In the genomic region with DNA sequence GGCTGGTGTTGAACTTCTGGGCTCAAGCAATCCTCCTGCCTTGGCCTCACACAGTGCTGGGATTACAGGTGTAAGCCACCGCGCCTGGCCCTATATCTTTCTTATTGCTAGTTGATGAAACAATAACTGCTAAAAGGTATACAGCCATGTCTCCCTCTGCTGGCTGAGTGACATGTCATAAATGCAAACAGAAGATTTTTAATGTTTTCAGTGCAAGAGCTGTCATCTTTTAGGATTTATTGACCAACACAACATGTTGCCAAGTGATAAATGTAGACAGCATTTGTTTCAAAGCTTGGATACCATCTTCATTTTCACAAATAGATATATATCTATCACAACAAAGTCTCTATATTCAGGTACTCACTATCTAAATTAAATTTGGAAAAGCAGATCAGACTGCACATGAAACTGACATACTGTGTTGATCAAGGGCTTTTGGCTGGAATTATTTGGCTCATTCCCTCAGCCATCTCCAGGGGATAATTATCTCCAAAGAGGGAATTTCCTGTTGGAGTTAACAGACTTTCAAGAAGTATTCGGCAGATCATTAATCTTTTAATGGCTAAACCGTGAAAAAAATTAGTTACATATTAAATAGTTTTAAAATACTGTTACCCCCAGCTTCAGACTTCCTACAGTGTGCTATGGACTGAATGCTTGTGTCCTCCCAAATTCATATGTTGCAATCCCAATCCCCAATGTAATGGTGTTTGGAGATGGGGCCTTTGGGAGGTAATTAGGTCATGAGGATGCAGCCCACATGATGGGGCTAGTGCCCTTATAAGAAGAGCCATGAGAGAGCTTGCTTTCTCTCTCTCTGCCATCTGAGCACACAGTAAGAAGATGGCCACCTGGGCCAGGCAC, we compare ENCODE assay signal across 8 cellular contexts. TPM values are rescaled to one million over a fixed set of nuclear protein-coding genes. Genes with fewer than 3 reads are reported as not detected.
A peak's percentile ranks its signal among the peaks of the same experiment; 100 is the strongest.
DNase-seq lines count a peak whose midpoint lies in the region; ATAC-seq and TF ChIP-seq lines count a peak whose summit lies in the region.

No MANE protein-coding gene starts in this region.

- H3K27me3 ChIP-seq in mammary epithelial cell (ENCODE audit: insufficient read depth, low read length) (no peaks in the 10 kb centered on the region), left lung (no peaks in the 10 kb centered on the region)

- H3K4me3 ChIP-seq in LNCaP clone FGC (ENCODE audit: low read depth, low read length) = no peak overlapping the region
- H3K4me3 ChIP-seq in mammary epithelial cell (replicated peaks in 1 of 3; ENCODE audit: insufficient read depth in 1 of 3, low read depth in 2 of 3, low read length in 3 of 3) = no peak overlapping the region
- no peak overlapping the region for H3K4me3 ChIP-seq in left lung

- DNase-seq in activated CD4-positive, CD25-positive, alpha-beta regulatory T cell (lab: John Stamatoyannopoulos, UW) = peak; percentile 2 to 36 (median 7)
- DNase-seq in LNCaP clone FGC (ENCODE audit: low read depth) = peak; percentile 74
- peak in 33 of 34 experiments; percentile 20 to 66 (median 45) for DNase-seq in T-cell
- peak; percentile 39 for DNase-seq in mammary epithelial cell
- DNase-seq in left lung = no peak
- DNase-seq in stimulated activated naive CD8-positive, alpha-beta T cell treated with anti-CD3 and anti-CD28 coated beads, Interleukin-15, amount 100 ng/mL, for 72 hours = peak; percentile 20 to 24
- DNase-seq in GM19238 (ENCODE audit: insufficient read length, low spot score) = no peak

- intact Hi-C loops in mammary epithelial cell (cut with micrococcal nuclease) (loop anchor here (1.0 kb wide), 2 partner anchors 58 to 507 kb away; no protein-coding TSS in a partner anchor), left lung (cut with DNase I) (no loop called here)

- H3K9ac ChIP-seq in mammary epithelial cell (ENCODE audit: insufficient read depth, low read length) = no peak overlapping the region

- CTCF ChIA-PET in T-cell (lab: Charles Lee) (interaction anchor here (0.5 to 1.0 kb wide), 6 partner anchors 10 to 531 kb away, joined by 3 to 8 read pairs (median 4); no protein-coding TSS in a partner anchor), mammary epithelial cell (lab: Charles Lee; ENCODE audit: low non-redundant PET) (interaction anchor here (0.6 kb wide), 2 partner anchors 24 to 159 kb away, joined by 4 to 5 read pairs; no protein-coding TSS in a partner anchor)

- no peaks in the 10 kb centered on the region for H4K20me1 ChIP-seq in mammary epithelial cell (ENCODE audit: insufficient read depth, low read length)

- POLR2A ChIA-PET in T-cell (lab: Charles Lee) = no interaction called here

- in situ Hi-C loops in mammary epithelial cell (cut with MboI; ENCODE audit: low sequenced_read_pairs in 2 of 2) = no loop called here

- peak; percentile 86 for TF ChIP-seq CTCF in LNCaP clone FGC (IDR thresholded peaks at IDR 0.05; ENCODE audit: control insufficient read depth, extremely low read depth, insufficient read depth)
- TF ChIP-seq CTCF in mammary epithelial cell (conservative IDR thresholded peaks at IDR 0.05 in 1 of 2, IDR thresholded peaks at IDR 0.05 in 1 of 2; ENCODE audit: extremely low read depth in 1 of 2, insufficient read depth in 1 of 2, low read depth in 1 of 2, low read length in 2 of 2) = peak; percentile 57 to 66
- peak in 1 of 2 donors; percentile 24 for TF ChIP-seq CTCF in left lung (IDR thresholded peaks at IDR 0.05)

- BruUV-seq in mammary epithelial cell (replicated peaks; lab: Mats Ljungman, UMichigan) = no TSS peak

- H3K27me3 Mint-ChIP-seq in T-cell = no peaks in the 10 kb centered on the region
- no peaks in the 10 kb centered on the region for H3K27me3 Mint-ChIP-seq in stimulated activated naive CD8-positive, alpha-beta T cell treated with anti-CD3 and anti-CD28 coated beads, Interleukin-15, amount 100 ng/mL, for 72 hours

- WGBS in mammary epithelial cell (ENCODE audit: low coverage, missing lambda C conversion rate) = 35% methylated on average over 4 of the region's 4 CpGs

- H3K4me1 Mint-ChIP-seq in T-cell = peaks cover 3 to 4% (median 4%) of the 10 kb centered on the region in 3 donors
- peaks cover 13% of the 10 kb centered on the region for H3K4me1 Mint-ChIP-seq in stimulated activated naive CD8-positive, alpha-beta T cell treated with anti-CD3 and anti-CD28 coated beads, Interleukin-15, amount 100 ng/mL, for 72 hours

- no peaks in the 10 kb centered on the region for H3K79me2 ChIP-seq in mammary epithelial cell (ENCODE audit: insufficient read depth, low read length)

- H3K9me3 ChIP-seq in mammary epithelial cell (replicated peaks; ENCODE audit: insufficient read depth, low read length) (no peaks in the 10 kb centered on the region), left lung (no peaks in the 10 kb centered on the region)

- H3K27ac Mint-ChIP-seq in T-cell = peak overlapping the region in 1 of 2 donors; percentile 44
- no peak overlapping the region for H3K27ac Mint-ChIP-seq in stimulated activated naive CD8-positive, alpha-beta T cell treated with anti-CD3 and anti-CD28 coated beads, Interleukin-15, amount 100 ng/mL, for 72 hours

- no peak overlapping the region for H3K4me2 ChIP-seq in mammary epithelial cell (ENCODE audit: insufficient read depth, low read depth, low read length)

- dilution Hi-C loops in mammary epithelial cell (cut with HindIII; ENCODE audit: low sequenced_read_pairs) = no loop called here

- H3K27ac ChIP-seq in mammary epithelial cell (ENCODE audit: insufficient read depth, low read depth, low read length) (no peak overlapping the region), left lung (no peak overlapping the region)

- no peak for ATAC-seq in activated CD4-positive, CD25-positive, alpha-beta regulatory T cell treated with anti-CD3 and anti-CD28 coated beads, Interleukin-2, amount 50 U/mL, for 24 hours
- peak; percentile 63 to 74 (median 74) for ATAC-seq in T-cell (replicated peaks in 1 of 4)
- ATAC-seq in left lung = peak; percentile 82
- peak; percentile 58 for ATAC-seq in stimulated activated naive CD8-positive, alpha-beta T cell treated with anti-CD3 and anti-CD28 coated beads, Interleukin-15, amount 100 ng/mL, for 72 hours

- no peak overlapping the region for H3K4me3 Mint-ChIP-seq in T-cell
- H3K4me3 Mint-ChIP-seq in stimulated activated naive CD8-positive, alpha-beta T cell treated with anti-CD3 and anti-CD28 coated beads, Interleukin-15, amount 100 ng/mL, for 72 hours = no peak overlapping the region

- H3K4me1 ChIP-seq in mammary epithelial cell (ENCODE audit: insufficient read depth, low read length) (no peaks in the 10 kb centered on the region), left lung (no peaks in the 10 kb centered on the region)

- no peaks in the 10 kb centered on the region for H3K36me3 Mint-ChIP-seq in T-cell

- H3K36me3 ChIP-seq in mammary epithelial cell (ENCODE audit: insufficient read depth, low read length) = no peaks in the 10 kb centered on the region
- no peaks in the 10 kb centered on the region for H3K36me3 ChIP-seq in left lung

- H2AFZ ChIP-seq in mammary epithelial cell (ENCODE audit: low read depth, low read length) = no peak overlapping the region

- H3K9me3 Mint-ChIP-seq in T-cell = no peaks in the 10 kb centered on the region
- peaks cover 0 to 4% of the 10 kb centered on the region in 2 donors for H3K9me3 Mint-ChIP-seq in stimulated activated naive CD8-positive, alpha-beta T cell treated with anti-CD3 and anti-CD28 coated beads, Interleukin-15, amount 100 ng/mL, for 72 hours

RNA-seq across cellular contexts. Expression of a gene that starts 41.3 kb away (rescaled TPM):
- 10 to 100 TPM; 41.6 to 71.4 (median 46.9) TPM for total RNA-seq in T-cell
- 10 to 100 TPM; 73.1 to 96.4 TPM for total RNA-seq in mammary epithelial cell
- polyA plus RNA-seq in mammary epithelial cell = 17.1 TPM
- 43.8 TPM for polyA minus RNA-seq in mammary epithelial cell
- total RNA-seq in left lung = 10 to 100 TPM; 42.9 to 46.8 TPM

Comparison
In these comparisons a context has a peak if more than half of its experiments do, and no peak if none do; other contexts are left out.
1. DNase-seq: peak in activated CD4-positive, CD25-positive, alpha-beta regulatory T cell (4 of 4), LNCaP clone FGC (single experiment), T-cell (33 of 34), mammary epithelial cell (single experiment) and stimulated activated naive CD8-positive, alpha-beta T cell treated with anti-CD3 and anti-CD28 coated beads, Interleukin-15, amount 100 ng/mL, for 72 hours (2 of 2); none in left lung (0 of 2) and GM19238 (single experiment).
2. ATAC-seq: peak in T-cell (4 of 4), left lung (single experiment) and stimulated activated naive CD8-positive, alpha-beta T cell treated with anti-CD3 and anti-CD28 coated beads, Interleukin-15, amount 100 ng/mL, for 72 hours (single experiment); none in activated CD4-positive, CD25-positive, alpha-beta regulatory T cell treated with anti-CD3 and anti-CD28 coated beads, Interleukin-2, amount 50 U/mL, for 24 hours (0 of 2).